ENCODE assay signal across 8 cellular contexts in the genomic region with DNA sequence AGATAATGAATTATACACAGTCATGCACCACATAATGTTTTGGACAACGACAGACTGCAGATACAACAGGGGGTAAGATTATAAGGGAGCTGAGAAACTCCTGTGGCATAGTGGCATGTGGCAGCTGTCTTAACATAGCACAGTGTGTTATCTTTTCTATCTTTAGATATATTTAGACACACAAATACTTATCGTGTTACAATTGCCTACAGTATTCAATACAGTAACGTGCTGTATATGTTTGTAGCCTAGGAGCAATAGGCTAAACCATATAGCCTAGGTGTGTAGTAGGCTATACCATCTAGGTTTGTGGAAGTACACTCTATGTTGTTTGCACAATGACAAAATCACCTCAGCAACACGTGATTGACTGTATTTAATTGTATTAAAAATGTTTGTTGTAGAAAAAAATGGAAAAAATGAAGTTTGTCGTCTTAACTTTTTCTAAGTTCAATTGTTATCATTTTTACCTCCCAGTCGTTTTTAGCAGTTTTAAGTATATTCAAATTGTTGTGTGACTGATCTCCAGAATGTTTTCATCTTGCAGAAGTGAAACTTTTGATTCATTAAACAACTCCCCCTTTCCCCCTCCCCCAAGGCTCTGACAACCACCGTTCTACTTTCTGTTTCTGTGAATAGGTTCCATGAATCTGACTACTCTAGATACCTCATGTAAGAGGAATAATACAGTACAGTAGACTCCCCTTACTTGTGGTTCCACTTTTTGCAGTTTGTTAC.
A peak's percentile ranks its signal among the peaks of the same experiment; 100 is the strongest.
DNase-seq lines count a peak whose midpoint lies in the region; ATAC-seq and TF ChIP-seq lines count a peak whose summit lies in the region.

No MANE protein-coding gene starts in this region.

- no peaks in the 10 kb centered on the region for H3K36me3 Mint-ChIP-seq in CD14-positive monocyte
- no peaks in the 10 kb centered on the region for H3K36me3 Mint-ChIP-seq in activated T-cell treated with anti-CD3 and anti-CD28 coated beads, Interleukin-2, amount 50 U/mL, for 24 hours (ENCODE audit: low read depth)
- no peaks in the 10 kb centered on the region for H3K36me3 Mint-ChIP-seq in glutamatergic neuron (ENCODE audit: unreplicated experiment)

- ATAC-seq in GM21360 (IDR thresholded peaks at IDR 0.05; ENCODE audit: unreplicated experiment) (peak; percentile 88), HG03575 (IDR thresholded peaks at IDR 0.05; ENCODE audit: extremely low read depth, insufficient number of reproducible peaks, low FRiP score, unreplicated experiment) (peak; percentile 63)

- peak; percentile 58 for DNase-seq in CD14-positive monocyte (ENCODE audit: low spot score)
- DNase-seq in activated T-cell treated with anti-CD3 and anti-CD28 coated beads, Interleukin-2, amount 50 U/mL, for 24 hours = peak; percentile 58
- DNase-seq in stimulated activated CD4-positive, alpha-beta T cell treated with anti-CD3 and anti-CD28 coated beads, TNF-alpha, amount 100 ng/mL, for 24 hours (ENCODE audit: low read depth in 3 of 3) = peak; percentile 52 to 77 (median 61)
- DNase-seq in glutamatergic neuron = no peak
- no peak for DNase-seq in DMS114 treated with DMSO at 0.1 percent for 48 hours (lab: John Stamatoyannopoulos, UW; ENCODE audit: unreplicated experiment)
- no peak for DNase-seq in glomerular visceral epithelial cell (ENCODE audit: extremely low spot score)

- intact Hi-C loops in CD14-positive monocyte (cut with micrococcal nuclease) = no loop called here

- H3K4me3 Mint-ChIP-seq in CD14-positive monocyte (peak overlapping the region in 1 of 2 donors; percentile 74), glutamatergic neuron (ENCODE audit: unreplicated experiment) (no peak overlapping the region)
- H3K4me3 Mint-ChIP-seq in activated T-cell treated with anti-CD3 and anti-CD28 coated beads, Interleukin-2, amount 50 U/mL, for 24 hours = peak overlapping the region; percentile 30

- H3K9me3 Mint-ChIP-seq in CD14-positive monocyte (peaks cover 0 to 3% (median 0%) of the 10 kb centered on the region in 7 donors), glutamatergic neuron (ENCODE audit: unreplicated experiment) (no peaks in the 10 kb centered on the region)
- peaks cover 2% of the 10 kb centered on the region for H3K9me3 Mint-ChIP-seq in activated T-cell treated with anti-CD3 and anti-CD28 coated beads, Interleukin-2, amount 50 U/mL, for 24 hours

- H3K4me1 Mint-ChIP-seq in CD14-positive monocyte (peaks cover 31% of the 10 kb centered on the region), glutamatergic neuron (ENCODE audit: low read depth, unreplicated experiment) (no peaks in the 10 kb centered on the region)
- peaks cover 57% of the 10 kb centered on the region for H3K4me1 Mint-ChIP-seq in activated T-cell treated with anti-CD3 and anti-CD28 coated beads, Interleukin-2, amount 50 U/mL, for 24 hours (ENCODE audit: low read depth)

- H3K27me3 Mint-ChIP-seq in CD14-positive monocyte (ENCODE audit: low read depth in 3 of 3) (no peaks in the 10 kb centered on the region), glutamatergic neuron (ENCODE audit: unreplicated experiment) (no peaks in the 10 kb centered on the region)
- no peaks in the 10 kb centered on the region for H3K27me3 Mint-ChIP-seq in activated T-cell treated with anti-CD3 and anti-CD28 coated beads, Interleukin-2, amount 50 U/mL, for 24 hours

- TF ChIP-seq CTCF in CD14-positive monocyte (IDR thresholded peaks at IDR 0.05) (no peak), glutamatergic neuron (IDR thresholded peaks at IDR 0.05; ENCODE audit: partially characterized antibody, unreplicated experiment) (no peak)

- peak overlapping the region; percentile 42 to 84 (median 72) for H3K27ac Mint-ChIP-seq in CD14-positive monocyte
- peak overlapping the region; percentile 91 for H3K27ac Mint-ChIP-seq in activated T-cell treated with anti-CD3 and anti-CD28 coated beads, Interleukin-2, amount 50 U/mL, for 24 hours
- H3K27ac Mint-ChIP-seq in glutamatergic neuron (ENCODE audit: unreplicated experiment) = no peak overlapping the region

Comparison
In these comparisons a context has a peak if more than half of its experiments do, and no peak if none do; other contexts are left out.
1. DNase-seq: peak in CD14-positive monocyte (single experiment), activated T-cell treated with anti-CD3 and anti-CD28 coated beads, Interleukin-2, amount 50 U/mL, for 24 hours (single experiment) and stimulated activated CD4-positive, alpha-beta T cell treated with anti-CD3 and anti-CD28 coated beads, TNF-alpha, amount 100 ng/mL, for 24 hours (3 of 3); none in glutamatergic neuron (single experiment), DMS114 treated with DMSO at 0.1 percent for 48 hours (single experiment) and glomerular visceral epithelial cell (single experiment).